In genomic region chr9:113350338-113350672, GRCh38 we compare ENCODE assay signal across 8 cellular contexts. TPM values are rescaled to one million over a fixed set of nuclear protein-coding genes. Genes with fewer than 3 reads are reported as not detected.
DNase-seq lines count a peak whose midpoint lies in the region; ATAC-seq and TF ChIP-seq lines count a peak whose summit lies in the region.

No MANE protein-coding gene starts in this region.

- H3K4me3 ChIP-seq in GM08714 (ENCODE audit: low read length) (peak overlapping the region; percentile 53; the same call in 1 of the 2 replicates), coronary artery (peak overlapping the region; percentile 75), neutrophil (ENCODE audit: low read depth in 1 of 2, low read length in 1 of 2) (peak overlapping the region; percentile 54 to 61)

- TF ChIP-seq CTCF in coronary artery (IDR thresholded peaks at IDR 0.05) (no peak), neutrophil (IDR thresholded peaks at IDR 0.05) (no peak)

- H3K9me3 ChIP-seq in neutrophil: no peaks in the 10 kb centered on the region

- H3K4me1 ChIP-seq in neutrophil (ENCODE audit: control insufficient read depth in 1 of 2, insufficient read depth in 1 of 2, low read depth in 1 of 2, low read length in 1 of 2): peaks cover 17 to 19% of the 10 kb centered on the region in 2 experiments

- peak; percentile 64 for DNase-seq in coronary artery (ENCODE audit: low spot score)
- no peak for DNase-seq in UCSD-AML1 (lab: John Stamatoyannopoulos, UW; ENCODE audit: unreplicated experiment)
- DNase-seq in cerebellum (ENCODE audit: low spot score): no peak
- no peak for DNase-seq in SHP77 (lab: John Stamatoyannopoulos, UW)
- DNase-seq in NCI-H524 treated with DMSO at 0.1 percent for 48 hours (lab: John Stamatoyannopoulos, UW): no peak

- H3K27ac ChIP-seq in coronary artery (no peak overlapping the region), neutrophil (no peak overlapping the region)

- peaks cover 27% of the 10 kb centered on the region for H3K27me3 ChIP-seq in neutrophil

- ATAC-seq in HG03460 (IDR thresholded peaks at IDR 0.05; ENCODE audit: unreplicated experiment): peak; percentile 29

- H3K36me3 ChIP-seq in neutrophil: no peaks in the 10 kb centered on the region

RNA-seq across cellular contexts. Expression of gene BSPRY, which starts 1.0 kb away (rescaled TPM):
- 0.18 TPM for total RNA-seq in cerebellum

RNA-seq across cellular contexts. Expression of gene WDR31, which starts 10.2 kb away (rescaled TPM):
- total RNA-seq in cerebellum: 2.4 TPM

RNA-seq across cellular contexts. Expression of gene HDHD3, which starts 26.5 kb away (rescaled TPM):
- 5.7 TPM for total RNA-seq in cerebellum

RNA-seq across cellular contexts. Expression of gene RNF183, which starts 47.1 kb away (rescaled TPM):
- total RNA-seq in cerebellum: not detected

RNA-seq across cellular contexts. Expression of gene ALAD, which starts 50.8 kb away (rescaled TPM):
- total RNA-seq in cerebellum: 17.1 TPM
